2 cellular contexts compared by ENCODE assay signal in the genomic region with DNA sequence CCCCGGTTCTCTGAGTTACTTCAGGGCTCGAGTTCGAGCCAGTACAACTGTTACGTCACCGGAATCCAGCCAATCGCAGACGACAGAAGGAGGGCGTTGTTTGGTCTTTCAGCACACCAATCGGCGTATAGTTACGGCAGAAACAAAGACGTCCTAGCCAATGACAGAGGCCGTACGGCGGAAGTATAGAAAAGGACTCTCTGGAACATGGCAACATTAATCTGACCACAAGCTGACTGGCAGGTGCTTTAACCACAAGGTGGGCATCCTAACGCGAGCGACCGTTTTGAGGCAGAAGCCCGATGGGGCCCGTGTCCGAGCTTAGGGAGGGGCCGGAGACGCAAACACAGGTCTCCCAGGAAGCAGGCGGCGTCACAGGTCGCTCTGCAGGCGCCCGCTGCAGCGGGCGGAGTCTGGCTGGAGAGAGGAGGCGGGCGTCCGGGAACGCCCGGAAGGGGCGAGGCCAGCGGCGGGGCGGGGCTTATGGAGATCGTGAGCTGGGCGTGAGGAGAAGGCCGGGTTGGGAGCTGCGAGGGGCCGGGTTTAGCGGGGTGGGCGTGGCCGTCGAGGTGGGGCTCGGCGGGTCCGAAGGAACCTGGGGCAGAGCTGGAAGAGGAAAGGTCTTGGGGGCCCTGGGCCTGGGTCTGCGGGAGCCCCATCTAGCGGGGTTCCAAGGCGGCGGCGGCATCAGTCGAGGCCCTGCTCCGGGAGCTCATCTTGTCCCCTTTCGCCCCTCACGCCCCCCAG.
TF ChIP-seq lines count a peak whose summit lies in the region.

Gene MOSPD3 (plus strand): TSS at position 558 of the 747 bp plus-strand sequence. CDS start 252 bp downstream, outside the sequence.

TF ChIP-seq in IMR-90, 13 proteins besides CTCF, POLR2A, EP300 and RAD21:
- TF ChIP-seq MAFK (IDR thresholded peaks at IDR 0.05; ENCODE audit: low read depth, low read length) (no peak), SMC3 (IDR thresholded peaks at IDR 0.05; ENCODE audit: low read depth, low read length) (no peak), NFE2L2 (IDR thresholded peaks at IDR 0.05; ENCODE audit: low read depth, low read length) (no peak), FOS (IDR thresholded peaks at IDR 0.05; ENCODE audit: low read depth, low read length) (no peak), RFX5 (IDR thresholded peaks at IDR 0.05; ENCODE audit: low read depth, low read length) (peak; percentile 60; the same call in 1 of the 2 replicates), CEBPB (IDR thresholded peaks at IDR 0.05; ENCODE audit: low read depth, low read length) (peak; percentile 89), MXI1 (IDR thresholded peaks at IDR 0.05; ENCODE audit: borderline replicate concordance, low read depth, low read length) (peak; percentile 68; the same call in 1 of the 2 replicates), BHLHE40 (IDR thresholded peaks at IDR 0.05; ENCODE audit: low read depth, low read length) (no peak), RCOR1 (IDR thresholded peaks at IDR 0.05; ENCODE audit: insufficient replicate concordance, low read length) (no peak), MAZ (IDR thresholded peaks at IDR 0.05; ENCODE audit: borderline replicate concordance, low read depth, low read length) (no peak), CHD1 (IDR thresholded peaks at IDR 0.05; ENCODE audit: low read depth, low read length) (no peak)
- TF ChIP-seq, protein P1, sequence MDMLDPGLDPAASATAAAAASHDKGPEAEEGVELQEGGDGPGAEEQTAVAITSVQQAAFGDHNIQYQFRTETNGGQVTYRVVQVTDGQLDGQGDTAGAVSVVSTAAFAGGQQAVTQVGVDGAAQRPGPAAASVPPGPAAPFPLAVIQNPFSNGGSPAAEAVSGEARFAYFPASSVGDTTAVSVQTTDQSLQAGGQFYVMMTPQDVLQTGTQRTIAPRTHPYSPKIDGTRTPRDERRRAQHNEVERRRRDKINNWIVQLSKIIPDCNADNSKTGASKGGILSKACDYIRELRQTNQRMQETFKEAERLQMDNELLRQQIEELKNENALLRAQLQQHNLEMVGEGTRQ (IDR thresholded peaks at IDR 0.05; ENCODE audit: low read depth, low read length): no peak; the same call in 1 of the 2 replicates
- TF ChIP-seq, protein P2, sequence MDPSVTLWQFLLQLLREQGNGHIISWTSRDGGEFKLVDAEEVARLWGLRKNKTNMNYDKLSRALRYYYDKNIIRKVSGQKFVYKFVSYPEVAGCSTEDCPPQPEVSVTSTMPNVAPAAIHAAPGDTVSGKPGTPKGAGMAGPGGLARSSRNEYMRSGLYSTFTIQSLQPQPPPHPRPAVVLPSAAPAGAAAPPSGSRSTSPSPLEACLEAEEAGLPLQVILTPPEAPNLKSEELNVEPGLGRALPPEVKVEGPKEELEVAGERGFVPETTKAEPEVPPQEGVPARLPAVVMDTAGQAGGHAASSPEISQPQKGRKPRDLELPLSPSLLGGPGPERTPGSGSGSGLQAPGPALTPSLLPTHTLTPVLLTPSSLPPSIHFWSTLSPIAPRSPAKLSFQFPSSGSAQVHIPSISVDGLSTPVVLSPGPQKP (IDR thresholded peaks at IDR 0.05; ENCODE audit: borderline replicate concordance, low read depth, low read length): no peak
TF ChIP-seq in IMR-90: peak in this region for 3.

TF ChIP-seq in endothelial cell of umbilical vein, 7 proteins besides CTCF, POLR2A, EP300 and RAD21:
- TF ChIP-seq JUN (IDR thresholded peaks at IDR 0.05; ENCODE audit: borderline replicate concordance, insufficient read depth, insufficient read length, low read depth) (peak; percentile 26), FOS (IDR thresholded peaks at IDR 0.05; ENCODE audit: borderline replicate concordance, insufficient read depth, low read length) (no peak), POLR2AphosphoS5 (IDR thresholded peaks at IDR 0.05; ENCODE audit: insufficient read depth, low read depth, low read length) (peak; percentile 69)
